Comparison of ENCODE assay signal across 26 cellular contexts in the genomic region with DNA sequence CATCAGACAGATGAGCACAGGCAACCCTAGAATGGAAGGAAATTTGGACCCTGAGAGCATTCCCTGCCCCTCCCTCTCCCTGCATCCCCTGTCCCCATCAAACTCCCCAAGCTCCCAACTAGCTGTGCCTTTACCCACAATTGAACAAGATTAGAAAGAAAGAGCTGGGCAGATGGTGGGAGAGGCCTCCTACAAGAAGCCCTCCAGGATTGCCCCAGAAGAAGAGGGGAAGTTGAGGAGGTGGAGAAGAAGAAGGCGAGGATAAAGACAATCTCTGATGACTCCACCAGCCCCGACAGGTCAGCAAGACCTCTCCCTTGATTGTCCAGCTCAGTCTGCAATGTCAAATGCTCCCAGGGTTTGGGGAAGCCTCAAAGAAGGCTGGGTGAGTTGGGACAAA. TPM values are rescaled to one million over a fixed set of nuclear protein-coding genes. Genes with fewer than 3 reads are reported as not detected.
"Had no signal": no experiment of that assay in that cellular context is flagged by ENCODE, and none has a peak within 500 bp of the region (broad histone marks: within the 10 kb centered on the region; RNA-seq: fewer than 3 reads in every experiment).

No MANE protein-coding gene starts in this region.

- H2AFZ ChIP-seq: neural progenitor cell had no signal

- H3K27ac Mint-ChIP-seq: mesothelial cell of epicardium; nephron; neural progenitor cell; progenitor cell of endocrine pancreas; stimulated activated naive B cell treated with anti-CD40 and anti-IgM and Interleukin-4, amounts not matched to agents 10 μg/mL and 1 μg/mL and 100 μg/mL, for 72 hours had no signal

- H3K27me3 ChIP-seq: ovary, right atrium auricular region, testis, thyroid gland, upper lobe of left lung, vagina had no signal

- H3K4me1 Mint-ChIP-seq: mesothelial cell of epicardium, nephron had no signal

- H3K4me2 ChIP-seq: neural progenitor cell had no signal

- H3K27ac ChIP-seq: left ventricle myocardium inferior, neural progenitor cell, neutrophil, ovary, right atrium auricular region, skin epidermis, stomach, testis, thyroid gland, transverse colon, upper lobe of left lung, vagina had no signal

- DNase-seq: islet precursor cell; left ventricle myocardium inferior; naive B cell; occipital lobe; stimulated activated CD4-positive, alpha-beta T cell treated with anti-CD3 and anti-CD28 coated beads, Interleukin-12 subunit alpha, Interleukin-12 subunit beta, amount 100 ng/mL, for 4 hours; stimulated activated CD4-positive, alpha-beta T cell treated with anti-CD3 and anti-CD28 coated beads, Interleukin-2, amount 100 ng/mL, for 24 hours; stimulated activated CD4-positive, alpha-beta T cell treated with anti-CD3 and anti-CD28 coated beads, Interleukin-4, amount 100 ng/mL, for 1 hour; stimulated activated naive B cell treated with anti-CD40 and anti-IgM and Interleukin-4, amounts not matched to agents 10 μg/mL and 1 μg/mL and 100 μg/mL, for 72 hours; stimulated activated naive CD8-positive, alpha-beta T cell treated with anti-CD3 and anti-CD28 coated beads, Interleukin-15, Interleukin-2, amounts not matched to agents 100 U/mL and 50 U/mL, for 24 hours; stomach; testis; thyroid gland; transverse colon; upper lobe of left lung had no signal

- H3K4me3 Mint-ChIP-seq: mesothelial cell of epicardium; naive B cell; nephron; neural progenitor cell; stimulated activated naive B cell treated with anti-CD40 and anti-IgM and Interleukin-4, amounts not matched to agents 10 μg/mL and 1 μg/mL and 100 μg/mL, for 72 hours had no signal

- ATAC-seq: sciatic nerve; stimulated activated naive B cell treated with anti-CD40 and anti-IgM and Interleukin-4, amounts not matched to agents 10 μg/mL and 1 μg/mL and 100 μg/mL, for 72 hours; stimulated activated naive CD8-positive, alpha-beta T cell treated with anti-CD3 and anti-CD28 coated beads, Interleukin-15, Interleukin-2, amounts not matched to agents 100 U/mL and 50 U/mL, for 24 hours had no signal

- H3K9me3 ChIP-seq: left ventricle myocardium inferior, neutrophil, ovary, right atrium auricular region, stomach, testis, thyroid gland, transverse colon, upper lobe of left lung, vagina had no signal

- H3K36me3 ChIP-seq: left ventricle myocardium inferior, neural progenitor cell, neutrophil, ovary, right atrium auricular region, stomach, thyroid gland, transverse colon, upper lobe of left lung, vagina had no signal

- H3K9me3 Mint-ChIP-seq: mesothelial cell of epicardium, neural progenitor cell had no signal

- H3K9ac ChIP-seq: neural progenitor cell had no signal

- H3K36me3 Mint-ChIP-seq: mesothelial cell of epicardium; stimulated activated naive B cell treated with anti-CD40 and anti-IgM and Interleukin-4, amounts not matched to agents 10 μg/mL and 1 μg/mL and 100 μg/mL, for 72 hours had no signal

- H3K4me3 ChIP-seq: left ventricle myocardium inferior, lung, neural progenitor cell, ovary, right atrium auricular region, skin epidermis, stomach, testis, thyroid gland, transverse colon, upper lobe of left lung, vagina had no signal

RNA-seq across cellular contexts. Expression of a gene that starts 11.9 kb away (rescaled TPM):
- total RNA-seq: lower leg skin had no signal
